1 cellular context compared by ENCODE assay signal in genomic region chr1:161539731-161540561, GRCh38.
TF ChIP-seq lines count a peak whose summit lies in the region.
"Not testable (repeated sequence)": the region's sequence is repeated elsewhere in the genome, so short reads cannot be mapped to it uniquely, and the experiment has no call there.

No MANE protein-coding gene starts in this region.

TF ChIP-seq in HepG2, 621 proteins besides CTCF, POLR2A, EP300 and RAD21 (continued from another document and continues in another):
- TF ChIP-seq, protein P1, sequence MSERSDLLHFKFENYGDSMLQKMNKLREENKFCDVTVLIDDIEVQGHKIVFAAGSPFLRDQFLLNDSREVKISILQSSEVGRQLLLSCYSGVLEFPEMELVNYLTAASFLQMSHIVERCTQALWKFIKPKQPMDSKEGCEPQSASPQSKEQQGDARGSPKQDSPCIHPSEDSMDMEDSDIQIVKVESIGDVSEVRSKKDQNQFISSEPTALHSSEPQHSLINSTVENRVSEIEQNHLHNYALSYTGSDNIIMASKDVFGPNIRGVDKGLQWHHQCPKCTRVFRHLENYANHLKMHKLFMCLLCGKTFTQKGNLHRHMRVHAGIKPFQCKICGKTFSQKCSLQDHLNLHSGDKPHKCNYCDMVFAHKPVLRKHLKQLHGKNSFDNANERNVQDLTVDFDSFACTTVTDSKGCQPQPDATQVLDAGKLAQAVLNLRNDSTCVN (CRISPR knock-in tag; IDR thresholded peaks at IDR 0.05; ENCODE audit: borderline replicate concordance), result peak; percentile 43; the same call in 1 of the 2 replicates
- TF ChIP-seq ZNF574 (CRISPR knock-in tag; IDR thresholded peaks at IDR 0.05) (peak; percentile 76), ZBTB7B (CRISPR knock-in tag; IDR thresholded peaks at IDR 0.05) (peak; percentile 48; the same call in 1 of the 2 replicates), MEIS2 (CRISPR knock-in tag; IDR thresholded peaks at IDR 0.05) (peak; percentile 46; the same call in 1 of the 2 replicates), FOXA1 (CRISPR knock-in tag; IDR thresholded peaks at IDR 0.05) (peak; percentile 8; the same call in 1 of the 2 replicates), ZNF777 (CRISPR knock-in tag; IDR thresholded peaks at IDR 0.05) (peak; percentile 93), ZNF891 (CRISPR knock-in tag; IDR thresholded peaks at IDR 0.05) (peak; percentile 71; the same call in 1 of the 2 replicates), YEATS4 (CRISPR knock-in tag; IDR thresholded peaks at IDR 0.05; ENCODE audit: borderline replicate concordance) (0 out of 2 replicates have a peak, but pooled peaks have one; percentile 12), NCOR1 (IDR thresholded peaks at IDR 0.05; ENCODE audit: borderline replicate concordance, low read length) (peak; percentile 42; the same call in 1 of the 2 replicates), ZMAT3 (CRISPR knock-in tag; conservative IDR thresholded peaks at IDR 0.05) (peak; percentile 52; the same call in 1 of the 2 replicates), ZNF629 (CRISPR knock-in tag; conservative IDR thresholded peaks at IDR 0.05) (peak; percentile 50; the same call in 1 of the 2 replicates), EEA1 (CRISPR knock-in tag; IDR thresholded peaks at IDR 0.05; ENCODE audit: borderline replicate concordance) (peak; percentile 53; the same call in 1 of the 2 replicates), ZNF180 (CRISPR knock-in tag; IDR thresholded peaks at IDR 0.05; ENCODE audit: borderline replicate concordance, low read depth) (peak; percentile 57; the same call in 1 of the 2 replicates), ZFP1 (CRISPR knock-in tag; IDR thresholded peaks at IDR 0.05) (0 out of 2 replicates have a peak, but pooled peaks have one; percentile 49), IKZF5 (CRISPR knock-in tag; IDR thresholded peaks at IDR 0.05) (peak; percentile 79), PRDM10 (CRISPR knock-in tag; IDR thresholded peaks at IDR 0.05; ENCODE audit: low read depth) (0 out of 2 replicates have a peak, but pooled peaks have one; percentile 49), ZNF501 (CRISPR knock-in tag; IDR thresholded peaks at IDR 0.05) (peak; percentile 58; the same call in 1 of the 2 replicates), ZNF331 (CRISPR knock-in tag; IDR thresholded peaks at IDR 0.05) (peak; percentile 83; the same call in 1 of the 2 replicates), ZNF335 (CRISPR knock-in tag; IDR thresholded peaks at IDR 0.05) (0 out of 2 replicates have a peak, but pooled peaks have one; percentile 35), BRF2 (CRISPR knock-in tag; IDR thresholded peaks at IDR 0.05) (0 out of 2 replicates have a peak, but pooled peaks have one; percentile 29), MIER3 (CRISPR knock-in tag; IDR thresholded peaks at IDR 0.05; ENCODE audit: borderline replicate concordance) (peak; percentile 57; the same call in 1 of the 2 replicates), IRF2 (CRISPR knock-in tag; IDR thresholded peaks at IDR 0.05) (peak; percentile 61; the same call in 1 of the 2 replicates), CEBPB (IDR thresholded peaks at IDR 0.05; ENCODE audit: borderline replicate concordance, low read depth, low read length) (peak; percentile 91), ZNF598 (CRISPR knock-in tag; IDR thresholded peaks at IDR 0.05; ENCODE audit: borderline replicate concordance) (peak; percentile 60; the same call in 1 of the 2 replicates), HOXA3 (CRISPR knock-in tag; IDR thresholded peaks at IDR 0.05) (peak; percentile 70; the same call in 1 of the 2 replicates), BORCS8-MEF2B (CRISPR knock-in tag; IDR thresholded peaks at IDR 0.05) (peak; percentile 37; the same call in 1 of the 2 replicates), ZNF788 (CRISPR knock-in tag; IDR thresholded peaks at IDR 0.05; ENCODE audit: borderline replicate concordance) (peak; percentile 72; the same call in 1 of the 2 replicates), SMYD3 (CRISPR knock-in tag; IDR thresholded peaks at IDR 0.05) (0 out of 2 replicates have a peak, but pooled peaks have one; percentile 31), MXD3 (CRISPR knock-in tag; IDR thresholded peaks at IDR 0.05) (peak; percentile 60)
- TF ChIP-seq FOXA1 (IDR thresholded peaks at IDR 0.05), result not testable (repeated sequence)
- TF ChIP-seq, protein P2, sequence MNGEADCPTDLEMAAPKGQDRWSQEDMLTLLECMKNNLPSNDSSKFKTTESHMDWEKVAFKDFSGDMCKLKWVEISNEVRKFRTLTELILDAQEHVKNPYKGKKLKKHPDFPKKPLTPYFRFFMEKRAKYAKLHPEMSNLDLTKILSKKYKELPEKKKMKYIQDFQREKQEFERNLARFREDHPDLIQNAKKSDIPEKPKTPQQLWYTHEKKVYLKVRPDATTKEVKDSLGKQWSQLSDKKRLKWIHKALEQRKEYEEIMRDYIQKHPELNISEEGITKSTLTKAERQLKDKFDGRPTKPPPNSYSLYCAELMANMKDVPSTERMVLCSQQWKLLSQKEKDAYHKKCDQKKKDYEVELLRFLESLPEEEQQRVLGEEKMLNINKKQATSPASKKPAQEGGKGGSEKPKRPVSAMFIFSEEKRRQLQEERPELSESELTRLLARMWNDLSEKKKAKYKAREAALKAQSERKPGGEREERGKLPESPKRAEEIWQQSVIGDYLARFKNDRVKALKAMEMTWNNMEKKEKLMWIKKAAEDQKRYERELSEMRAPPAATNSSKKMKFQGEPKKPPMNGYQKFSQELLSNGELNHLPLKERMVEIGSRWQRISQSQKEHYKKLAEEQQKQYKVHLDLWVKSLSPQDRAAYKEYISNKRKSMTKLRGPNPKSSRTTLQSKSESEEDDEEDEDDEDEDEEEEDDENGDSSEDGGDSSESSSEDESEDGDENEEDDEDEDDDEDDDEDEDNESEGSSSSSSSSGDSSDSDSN (CRISPR knock-in tag; IDR thresholded peaks at IDR 0.05), result peak; percentile 56
- TF ChIP-seq, protein P3, sequence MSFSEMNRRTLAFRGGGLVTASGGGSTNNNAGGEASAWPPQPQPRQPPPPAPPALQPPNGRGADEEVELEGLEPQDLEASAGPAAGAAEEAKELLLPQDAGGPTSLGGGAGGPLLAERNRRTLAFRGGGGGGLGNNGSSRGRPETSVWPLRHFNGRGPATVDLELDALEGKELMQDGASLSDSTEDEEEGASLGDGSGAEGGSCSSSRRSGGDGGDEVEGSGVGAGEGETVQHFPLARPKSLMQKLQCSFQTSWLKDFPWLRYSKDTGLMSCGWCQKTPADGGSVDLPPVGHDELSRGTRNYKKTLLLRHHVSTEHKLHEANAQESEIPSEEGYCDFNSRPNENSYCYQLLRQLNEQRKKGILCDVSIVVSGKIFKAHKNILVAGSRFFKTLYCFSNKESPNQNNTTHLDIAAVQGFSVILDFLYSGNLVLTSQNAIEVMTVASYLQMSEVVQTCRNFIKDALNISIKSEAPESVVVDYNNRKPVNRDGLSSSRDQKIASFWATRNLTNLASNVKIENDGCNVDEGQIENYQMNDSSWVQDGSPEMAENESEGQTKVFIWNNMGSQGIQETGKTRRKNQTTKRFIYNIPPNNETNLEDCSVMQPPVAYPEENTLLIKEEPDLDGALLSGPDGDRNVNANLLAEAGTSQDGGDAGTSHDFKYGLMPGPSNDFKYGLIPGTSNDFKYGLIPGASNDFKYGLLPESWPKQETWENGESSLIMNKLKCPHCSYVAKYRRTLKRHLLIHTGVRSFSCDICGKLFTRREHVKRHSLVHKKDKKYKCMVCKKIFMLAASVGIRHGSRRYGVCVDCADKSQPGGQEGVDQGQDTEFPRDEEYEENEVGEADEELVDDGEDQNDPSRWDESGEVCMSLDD (CRISPR knock-in tag; IDR thresholded peaks at IDR 0.05; ENCODE audit: borderline replicate concordance), result peak; percentile 49; the same call in 1 of the 2 replicates
- TF ChIP-seq, protein P4, sequence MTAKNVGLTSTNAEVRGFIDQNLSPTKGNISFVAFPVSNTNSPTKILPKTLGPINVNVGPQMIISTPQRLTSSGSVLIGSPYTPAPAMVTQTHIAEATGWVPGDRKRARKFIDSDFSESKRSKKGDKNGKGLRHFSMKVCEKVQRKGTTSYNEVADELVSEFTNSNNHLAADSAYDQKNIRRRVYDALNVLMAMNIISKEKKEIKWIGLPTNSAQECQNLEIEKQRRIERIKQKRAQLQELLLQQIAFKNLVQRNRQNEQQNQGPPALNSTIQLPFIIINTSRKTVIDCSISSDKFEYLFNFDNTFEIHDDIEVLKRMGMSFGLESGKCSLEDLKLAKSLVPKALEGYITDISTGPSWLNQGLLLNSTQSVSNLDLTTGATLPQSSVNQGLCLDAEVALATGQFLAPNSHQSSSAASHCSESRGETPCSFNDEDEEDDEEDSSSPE (CRISPR knock-in tag; IDR thresholded peaks at IDR 0.05), result peak; percentile 47; the same call in 1 of the 2 replicates
- TF ChIP-seq, protein P5, sequence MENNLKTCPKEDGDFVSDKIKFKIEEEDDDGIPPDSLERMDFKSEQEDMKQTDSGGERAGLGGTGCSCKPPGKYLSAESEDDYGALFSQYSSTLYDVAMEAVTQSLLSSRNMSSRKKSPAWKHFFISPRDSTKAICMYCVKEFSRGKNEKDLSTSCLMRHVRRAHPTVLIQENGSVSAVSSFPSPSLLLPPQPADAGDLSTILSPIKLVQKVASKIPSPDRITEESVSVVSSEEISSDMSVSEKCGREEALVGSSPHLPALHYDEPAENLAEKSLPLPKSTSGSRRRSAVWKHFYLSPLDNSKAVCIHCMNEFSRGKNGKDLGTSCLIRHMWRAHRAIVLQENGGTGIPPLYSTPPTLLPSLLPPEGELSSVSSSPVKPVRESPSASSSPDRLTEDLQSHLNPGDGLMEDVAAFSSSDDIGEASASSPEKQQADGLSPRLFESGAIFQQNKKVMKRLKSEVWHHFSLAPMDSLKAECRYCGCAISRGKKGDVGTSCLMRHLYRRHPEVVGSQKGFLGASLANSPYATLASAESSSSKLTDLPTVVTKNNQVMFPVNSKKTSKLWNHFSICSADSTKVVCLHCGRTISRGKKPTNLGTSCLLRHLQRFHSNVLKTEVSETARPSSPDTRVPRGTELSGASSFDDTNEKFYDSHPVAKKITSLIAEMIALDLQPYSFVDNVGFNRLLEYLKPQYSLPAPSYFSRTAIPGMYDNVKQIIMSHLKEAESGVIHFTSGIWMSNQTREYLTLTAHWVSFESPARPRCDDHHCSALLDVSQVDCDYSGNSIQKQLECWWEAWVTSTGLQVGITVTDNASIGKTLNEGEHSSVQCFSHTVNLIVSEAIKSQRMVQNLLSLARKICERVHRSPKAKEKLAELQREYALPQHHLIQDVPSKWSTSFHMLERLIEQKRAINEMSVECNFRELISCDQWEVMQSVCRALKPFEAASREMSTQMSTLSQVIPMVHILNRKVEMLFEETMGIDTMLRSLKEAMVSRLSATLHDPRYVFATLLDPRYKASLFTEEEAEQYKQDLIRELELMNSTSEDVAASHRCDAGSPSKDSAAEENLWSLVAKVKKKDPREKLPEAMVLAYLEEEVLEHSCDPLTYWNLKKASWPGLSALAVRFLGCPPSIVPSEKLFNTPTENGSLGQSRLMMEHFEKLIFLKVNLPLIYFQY (CRISPR knock-in tag; IDR thresholded peaks at IDR 0.05; ENCODE audit: borderline replicate concordance), result 0 out of 2 replicates have a peak, but pooled peaks have one; percentile 30
